Comparison of ENCODE assay signal across 7 cellular contexts in genomic region chr3:42490243-42490642, GRCh38. TPM values are rescaled to one million over a fixed set of nuclear protein-coding genes. Genes with fewer than 3 reads are reported as not detected.
DNase-seq lines count a peak whose midpoint lies in the region; ATAC-seq, FAIRE-seq and TF ChIP-seq lines count a peak whose summit lies in the region.

No MANE protein-coding gene starts in this region.

- H3K4me1 Mint-ChIP-seq in stimulated activated effector memory CD8-positive, alpha-beta T cell treated with anti-CD3 and anti-CD28 coated beads, Interleukin-12 subunit alpha, Interleukin-12 subunit beta, amount 100 ng/mL, for 72 hours = no peaks in the 10 kb centered on the region

- no peaks in the 10 kb centered on the region for H4K20me1 ChIP-seq in endothelial cell of umbilical vein (replicated peaks; ENCODE audit: control insufficient read depth, extremely low read depth, insufficient read depth, low read length)

- CTCF ChIA-PET in endothelial cell of umbilical vein (lab: Charles Lee) = interaction anchor here (0.6 to 1.8 kb wide), 7 partner anchors 11 to 243 kb away, joined by 3 to 11 read pairs (median 3); partner anchors contain the start of gene VIPR1

- H3K4me1 ChIP-seq in endothelial cell of umbilical vein (ENCODE audit: control insufficient read depth, extremely low read depth, insufficient read depth, low read length) = peaks cover 15% of the 10 kb centered on the region

- H3K4me2 ChIP-seq in endothelial cell of umbilical vein (ENCODE audit: insufficient read depth, low read length) = peak overlapping the region; percentile 16

- ATAC-seq in GM18909 (IDR thresholded peaks at IDR 0.05; ENCODE audit: poor library complexity, unreplicated experiment) (peak; percentile 99), HG02763 (IDR thresholded peaks at IDR 0.05; ENCODE audit: unreplicated experiment) (peak; percentile 98)
- ATAC-seq in stimulated activated effector memory CD8-positive, alpha-beta T cell treated with anti-CD3 and anti-CD28 coated beads, Interleukin-12 subunit alpha, Interleukin-12 subunit beta, amount 100 ng/mL, for 72 hours = peak; percentile 17

- H3K4me3 Mint-ChIP-seq in stimulated activated effector memory CD8-positive, alpha-beta T cell treated with anti-CD3 and anti-CD28 coated beads, Interleukin-12 subunit alpha, Interleukin-12 subunit beta, amount 100 ng/mL, for 72 hours = no peak overlapping the region

- no peaks in the 10 kb centered on the region for H3K79me2 ChIP-seq in endothelial cell of umbilical vein (ENCODE audit: control insufficient read depth, insufficient read depth, low read length)

- TF ChIP-seq CTCF in endothelial cell of umbilical vein (IDR thresholded peaks at IDR 0.05; ENCODE audit: extremely low read depth in 1 of 2, insufficient read depth in 1 of 2, low read depth in 1 of 2, low read length in 2 of 2) = no peak

- H3K9me3 Mint-ChIP-seq in stimulated activated effector memory CD8-positive, alpha-beta T cell treated with anti-CD3 and anti-CD28 coated beads, Interleukin-12 subunit alpha, Interleukin-12 subunit beta, amount 100 ng/mL, for 72 hours = no peaks in the 10 kb centered on the region

- no peaks in the 10 kb centered on the region for H3K9me3 ChIP-seq in endothelial cell of umbilical vein (replicated peaks; ENCODE audit: control insufficient read depth, insufficient read depth, low read length)

- no peaks in the 10 kb centered on the region for H3K36me3 Mint-ChIP-seq in stimulated activated effector memory CD8-positive, alpha-beta T cell treated with anti-CD3 and anti-CD28 coated beads, Interleukin-12 subunit alpha, Interleukin-12 subunit beta, amount 100 ng/mL, for 72 hours

- DNase-seq in NCI-H146 treated with DMSO at 0.1 percent for 48 hours (lab: John Stamatoyannopoulos, UW; ENCODE audit: unreplicated experiment) = peak; percentile 12
- DNase-seq in endothelial cell of umbilical vein (ENCODE audit: low read depth, low spot score) = peak; percentile 83
- DNase-seq in stimulated activated effector memory CD8-positive, alpha-beta T cell treated with anti-CD3 and anti-CD28 coated beads, Interleukin-12 subunit alpha, Interleukin-12 subunit beta, amount 100 ng/mL, for 72 hours (ENCODE audit: low spot score in 2 of 2) = peak in 1 of 2 donors; percentile 30
- no peak for DNase-seq in activated CD4-positive, alpha-beta T cell treated with anti-CD3 and anti-CD28 coated beads for 48 hours
- no peak for DNase-seq in T1000 (lab: John Stamatoyannopoulos, UW)

- peaks cover 0 to 2% of the 10 kb centered on the region in 2 experiments for H3K27me3 ChIP-seq in endothelial cell of umbilical vein (ENCODE audit: control insufficient read depth in 2 of 2, insufficient read depth in 2 of 2, low read length in 2 of 2)

- no peaks in the 10 kb centered on the region for H3K36me3 ChIP-seq in endothelial cell of umbilical vein (ENCODE audit: control insufficient read depth in 2 of 2, extremely low read depth in 1 of 2, insufficient read depth in 2 of 2, low read length in 2 of 2)

- peak overlapping the region; percentile 15 for H2AFZ ChIP-seq in endothelial cell of umbilical vein (ENCODE audit: low read depth, low read length)

- BruUV-seq in endothelial cell of umbilical vein (replicated peaks; lab: Mats Ljungman, UMichigan) = no TSS peak

- dilution Hi-C loops in endothelial cell of umbilical vein (cut with MboI; ENCODE audit: extremely low pct_ligation_motif_present, low sequenced_read_pairs) = no loop called here

- H3K4me3 ChIP-seq in endothelial cell of umbilical vein (replicated peaks in 1 of 3; ENCODE audit: insufficient read depth in 1 of 3, low read depth in 1 of 3, low read length in 3 of 3) = no peak overlapping the region

- intact Hi-C loops in endothelial cell of umbilical vein (cut with micrococcal nuclease) = loop anchor here (1.0 kb wide), 1 partner anchor 17 kb away; no protein-coding TSS in a partner anchor

- TF ChIP-seq POLR2A in endothelial cell of umbilical vein (IDR thresholded peaks at IDR 0.05; ENCODE audit: low read depth, low read length) = no peak

- H3K9ac ChIP-seq in endothelial cell of umbilical vein (replicated peaks; ENCODE audit: extremely low read depth, insufficient read depth, low read length) = peak overlapping the region; percentile 8

- H3K9me1 ChIP-seq in endothelial cell of umbilical vein (replicated peaks; ENCODE audit: control insufficient read depth, extremely low read depth, insufficient read depth, low read length) = no peaks in the 10 kb centered on the region

- H3K27ac ChIP-seq in endothelial cell of umbilical vein (ENCODE audit: insufficient read depth, low read depth, low read length) = peak overlapping the region; percentile 58

- peak; percentile 92 for FAIRE-seq in endothelial cell of umbilical vein (lab: Jason Lieb, UNC)

- POLR2A ChIA-PET in endothelial cell of umbilical vein (lab: Charles Lee) = interaction anchor here (0.9 to 1.5 kb wide), 3 partner anchors 11 to 371 kb away, joined by 3 to 5 read pairs (median 3); no protein-coding TSS in a partner anchor

- no peak overlapping the region for H3K27ac Mint-ChIP-seq in stimulated activated effector memory CD8-positive, alpha-beta T cell treated with anti-CD3 and anti-CD28 coated beads, Interleukin-12 subunit alpha, Interleukin-12 subunit beta, amount 100 ng/mL, for 72 hours

TF ChIP-seq in endothelial cell of umbilical vein, 7 proteins besides CTCF, POLR2A, EP300 and RAD21:
- TF ChIP-seq GATA2 (IDR thresholded peaks at IDR 0.05; ENCODE audit: insufficient read depth, insufficient read length, low read depth, low read length) (no peak), JUN (IDR thresholded peaks at IDR 0.05; ENCODE audit: borderline replicate concordance, insufficient read depth, insufficient read length, low read depth) (peak; percentile 52), EZH2 (IDR thresholded peaks at IDR 0.05; ENCODE audit: borderline replicate concordance, low read depth, low read length, severe bottlenecking) (no peak), POLR2AphosphoS5 (IDR thresholded peaks at IDR 0.05; ENCODE audit: insufficient read depth, low read depth, low read length) (no peak), MAX (IDR thresholded peaks at IDR 0.05; ENCODE audit: insufficient read depth, insufficient read length) (peak; percentile 27), MYC (IDR thresholded peaks at IDR 0.05; ENCODE audit: low read depth, low read length) (no peak), FOS (IDR thresholded peaks at IDR 0.05; ENCODE audit: borderline replicate concordance, insufficient read depth, low read length) (no peak)

RNA-seq across cellular contexts. Expression of gene VIPR1, which starts 12.2 kb away (rescaled TPM):
- total RNA-seq in endothelial cell of umbilical vein = 0.67 and 3.8 TPM in 2 replicates
- 4.7 and 5.2 TPM in 2 replicates for polyA plus RNA-seq in endothelial cell of umbilical vein
- 1.6 and 2.3 TPM in 2 replicates for polyA plus RNA-seq in endothelial cell of umbilical vein (2011; cell fraction: cytosol; rRNA removed)
- polyA plus RNA-seq in endothelial cell of umbilical vein (2011; cell fraction: nucleus; rRNA removed) = 11.5 and 12.7 TPM in 2 replicates
- 0.11 and 0.30 TPM in 2 replicates for polyA plus RNA-seq in endothelial cell of umbilical vein (2012)
- polyA minus RNA-seq in endothelial cell of umbilical vein = 5.8 and 6.5 TPM in 2 replicates
- polyA minus RNA-seq in endothelial cell of umbilical vein (2011; cell fraction: cytosol; rRNA and poly(A)+ RNA removed) = not detected
- polyA minus RNA-seq in endothelial cell of umbilical vein (2011; cell fraction: nucleus; rRNA and poly(A)+ RNA removed) = 4.2 and 5.0 TPM in 2 replicates

Comparison
In these comparisons a context has a peak if more than half of its experiments do, and no peak if none do; other contexts are left out.
1. ATAC-seq: peak in every context shown above with its lines; median percentile 99 in GM18909; 98 in HG02763; 17 in stimulated activated effector memory CD8-positive, alpha-beta T cell treated with anti-CD3 and anti-CD28 coated beads, Interleukin-12 subunit alpha, Interleukin-12 subunit beta, amount 100 ng/mL, for 72 hours.
2. DNase-seq: peak in NCI-H146 treated with DMSO at 0.1 percent for 48 hours (single experiment) and endothelial cell of umbilical vein (single experiment); none in activated CD4-positive, alpha-beta T cell treated with anti-CD3 and anti-CD28 coated beads for 48 hours (single experiment) and T1000 (single experiment).